In the genomic region with DNA sequence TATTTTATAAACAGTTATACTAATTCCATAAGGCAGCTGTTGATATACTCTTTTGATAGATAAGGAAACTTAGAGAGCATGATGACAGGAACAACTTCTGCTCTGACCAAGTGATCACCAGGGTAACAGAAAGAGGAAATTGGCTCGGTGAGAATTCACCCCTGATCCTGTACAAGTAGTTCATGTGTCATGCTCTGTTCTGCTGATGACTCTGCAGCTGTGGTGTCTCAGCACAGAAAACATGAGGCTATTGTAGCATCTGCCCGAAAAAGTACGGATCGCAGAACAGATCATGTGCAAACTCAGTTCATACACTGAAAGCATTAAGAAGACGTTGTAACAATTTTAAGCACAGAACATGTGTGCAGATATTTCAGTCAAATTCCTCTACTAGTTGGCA, we compare ENCODE assay signal across 15 cellular contexts.
DNase-seq lines count a peak whose midpoint lies in the region; ATAC-seq and TF ChIP-seq lines count a peak whose summit lies in the region.
"Had no signal": no experiment of that assay in that cellular context is flagged by ENCODE, and none has a peak within 500 bp of the region (broad histone marks: within the 10 kb centered on the region; RNA-seq: fewer than 3 reads in every experiment).

No MANE protein-coding gene starts in this region.

- no peaks in the 10 kb centered on the region for H3K36me3 Mint-ChIP-seq in nephron (ENCODE audit: low read depth)
- H3K36me3 Mint-ChIP-seq: immature natural killer cell had no signal

- no peaks in the 10 kb centered on the region for H3K27me3 Mint-ChIP-seq in nephron (ENCODE audit: low read depth)

- peak; percentile 7 for DNase-seq in Ammon's horn (ENCODE audit: low spot score)
- peak; percentile 30 for DNase-seq in NB4 (ENCODE audit: low read depth)
- DNase-seq in esophagus muscularis mucosa (ENCODE audit: extremely low spot score) = no peak
- no peak for DNase-seq in NCI-H524 (lab: John Stamatoyannopoulos, UW)
- no peak for DNase-seq in middle frontal gyrus (ENCODE audit: extremely low spot score, low spot score)
- no peak for DNase-seq in NCI-H1930 (lab: John Stamatoyannopoulos, UW)
- DNase-seq: activated CD4-positive, alpha-beta T cell treated with anti-CD3 and anti-CD28 coated beads, Interleukin-2, amount 50 U/mL, for 4 hours; C1 segment of cervical spinal cord; effector CD8-positive, alpha-beta T cell; immature natural killer cell; Karpas-422; stimulated activated CD4-positive, alpha-beta T cell treated with anti-CD3 and anti-CD28 coated beads, Interleukin-4, amount 100 ng/mL, for 4 hours had no signal

- intact Hi-C loops in esophagus muscularis mucosa (cut with DNase I) = no loop called here

- H3K27ac ChIP-seq in esophagus muscularis mucosa (replicated peaks in 1 of 4) = peak overlapping the region in 3 of 4 donors; percentile 31 to 45 (median 34)
- H3K27ac ChIP-seq: neutrophil had no signal

- peaks cover 0 to 33% (median 30%) of the 10 kb centered on the region in 4 donors for H3K4me1 ChIP-seq in esophagus muscularis mucosa

- H3K9me3 Mint-ChIP-seq in nephron = no peaks in the 10 kb centered on the region

- ATAC-seq in HG02798 (IDR thresholded peaks at IDR 0.05; ENCODE audit: poor library complexity, unreplicated experiment) = no peak

- H3K4me3 Mint-ChIP-seq in nephron = no peak overlapping the region
- H3K4me3 Mint-ChIP-seq: immature natural killer cell had no signal

- TF ChIP-seq EP300 in esophagus muscularis mucosa (IDR thresholded peaks at IDR 0.05) = no peak

- H3K27me3 ChIP-seq in esophagus muscularis mucosa = no peaks in the 10 kb centered on the region
- H3K27me3 ChIP-seq: neutrophil had no signal

- peaks cover 25% of the 10 kb centered on the region for H3K4me1 Mint-ChIP-seq in nephron
- H3K4me1 Mint-ChIP-seq: immature natural killer cell had no signal

- no peak overlapping the region for H3K4me3 ChIP-seq in NB4 (ENCODE audit: low read depth, low read length)
- no peak overlapping the region for H3K4me3 ChIP-seq in esophagus muscularis mucosa

- no peak for TF ChIP-seq CTCF in NB4 (IDR thresholded peaks at IDR 0.05; ENCODE audit: low read depth, low read length)
- TF ChIP-seq CTCF in esophagus muscularis mucosa (IDR thresholded peaks at IDR 0.05) = no peak
- no peak for TF ChIP-seq CTCF in nephron (IDR thresholded peaks at IDR 0.05; ENCODE audit: unreplicated experiment in 3 of 3)

- H3K27ac Mint-ChIP-seq in nephron = peak overlapping the region; percentile 13 to 42 (median 16)
- H3K27ac Mint-ChIP-seq: immature natural killer cell had no signal

- no peaks in the 10 kb centered on the region for H3K36me3 ChIP-seq in esophagus muscularis mucosa
- H3K36me3 ChIP-seq: neutrophil had no signal

- WGBS in esophagus muscularis mucosa = 20% methylated on average over 5 of the region's 5 CpGs

- no peaks in the 10 kb centered on the region for H3K9me3 ChIP-seq in esophagus muscularis mucosa
- H3K9me3 ChIP-seq: neutrophil had no signal

- TF ChIP-seq POLR2A in NB4 (IDR thresholded peaks at IDR 0.05; ENCODE audit: extremely low read depth, insufficient read length) = no peak
- TF ChIP-seq POLR2A in esophagus muscularis mucosa (IDR thresholded peaks at IDR 0.05; ENCODE audit: low read depth) = no peak

Comparison
In these comparisons a context has a peak if more than half of its experiments do, and no peak if none do; other contexts are left out.
1. DNase-seq: peak in Ammon's horn (single experiment) and NB4 (single experiment); none in esophagus muscularis mucosa (single experiment), NCI-H524 (0 of 2), middle frontal gyrus (single experiment) and NCI-H1930 (0 of 2).